Comparison of ENCODE assay signal across 1 cellular context in genomic region chr5:180678319-180678718, GRCh38. TPM values are rescaled to one million over a fixed set of nuclear protein-coding genes. Genes with fewer than 3 reads are reported as not detected.
"Had no signal": no experiment of that assay in that cellular context is flagged by ENCODE, and none has a peak within 500 bp of the region (broad histone marks: within the 10 kb centered on the region; RNA-seq: fewer than 3 reads in every experiment).

No MANE protein-coding gene starts in this region.

RNA-seq across cellular contexts. Expression of gene FLT4, which starts 28.9 kb away (rescaled TPM):
- total RNA-seq: GM12878 had no signal
